ENCODE assay signal across 9 cellular contexts in the genomic region with DNA sequence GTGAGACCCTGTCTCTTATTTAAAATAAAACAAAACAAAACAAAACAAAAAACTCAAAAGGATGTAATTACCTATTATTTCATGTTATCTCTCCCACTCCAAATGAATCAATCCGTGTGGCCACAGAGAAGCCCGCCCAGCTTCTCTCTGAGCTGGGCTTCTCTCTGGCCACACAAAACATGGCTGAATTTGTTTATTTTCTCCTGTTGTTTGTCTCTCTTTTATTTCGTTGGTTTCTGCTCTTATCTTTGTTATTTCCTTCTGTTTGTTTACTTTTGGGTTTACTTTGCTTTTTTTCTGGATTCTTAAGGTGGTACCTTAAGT. TPM values are rescaled to one million over a fixed set of nuclear protein-coding genes. Genes with fewer than 3 reads are reported as not detected.
A peak's percentile ranks its signal among the peaks of the same experiment; 100 is the strongest.
DNase-seq lines count a peak whose midpoint lies in the region; ATAC-seq lines count a peak whose summit lies in the region.
"Had no signal": no experiment of that assay in that cellular context is flagged by ENCODE, and none has a peak within 500 bp of the region (broad histone marks: within the 10 kb centered on the region; RNA-seq: fewer than 3 reads in every experiment).

No MANE protein-coding gene starts in this region.

- H3K4me3 Mint-ChIP-seq in CD4-positive, CD25-positive, alpha-beta regulatory T cell = peak overlapping the region; percentile 93 to 98 (median 96)
- peak overlapping the region; percentile 96 for H3K4me3 Mint-ChIP-seq in activated naive CD8-positive, alpha-beta T cell treated with anti-CD3 and anti-CD28 coated beads, Interleukin-2, amount 50 U/mL, for 24 hours
- H3K4me3 Mint-ChIP-seq in naive thymus-derived CD4-positive, alpha-beta T cell = peak overlapping the region; percentile 84 to 99 (median 97)

- CTCF ChIA-PET in naive thymus-derived CD4-positive, alpha-beta T cell (lab: Charles Lee) = interaction anchor here (0.5 to 7.0 kb wide), 28 partner anchors 11 to 564 kb away, joined by 3 to 82 read pairs (median 4); partner anchors contain the start of gene TMSB10

- H3K9me3 Mint-ChIP-seq in CD4-positive, CD25-positive, alpha-beta regulatory T cell = peaks cover 0 to 1% (median 0%) of the 10 kb centered on the region in 7 donors
- no peaks in the 10 kb centered on the region for H3K9me3 Mint-ChIP-seq in activated naive CD8-positive, alpha-beta T cell treated with anti-CD3 and anti-CD28 coated beads, Interleukin-2, amount 50 U/mL, for 24 hours
- H3K9me3 Mint-ChIP-seq in naive thymus-derived CD4-positive, alpha-beta T cell = peaks cover 0 to 2% (median 0%) of the 10 kb centered on the region in 11 donors

- peaks cover 40% of the 10 kb centered on the region for H3K4me1 ChIP-seq in CD4-positive, CD25-positive, alpha-beta regulatory T cell (ENCODE audit: control insufficient read depth, insufficient read depth, low read length, poor library complexity, severe bottlenecking)
- H3K4me1 ChIP-seq in naive thymus-derived CD4-positive, alpha-beta T cell (ENCODE audit: control insufficient read depth in 2 of 2, insufficient read depth in 2 of 2, low read length in 2 of 2) = peaks cover 5 to 19% of the 10 kb centered on the region in 2 donors

- H3K4me1 Mint-ChIP-seq in CD4-positive, CD25-positive, alpha-beta regulatory T cell = peaks cover 9 to 46% (median 33%) of the 10 kb centered on the region in 4 donors
- H3K4me1 Mint-ChIP-seq in activated naive CD8-positive, alpha-beta T cell treated with anti-CD3 and anti-CD28 coated beads, Interleukin-2, amount 50 U/mL, for 24 hours = peaks cover 59% of the 10 kb centered on the region
- peaks cover 35 to 65% (median 61%) of the 10 kb centered on the region in 7 donors for H3K4me1 Mint-ChIP-seq in naive thymus-derived CD4-positive, alpha-beta T cell

- H3K27me3 ChIP-seq in CD4-positive, CD25-positive, alpha-beta regulatory T cell (ENCODE audit: control insufficient read depth, insufficient read depth, low read length) = no peaks in the 10 kb centered on the region
- no peaks in the 10 kb centered on the region for H3K27me3 ChIP-seq in naive thymus-derived CD4-positive, alpha-beta T cell (ENCODE audit: control insufficient read depth in 2 of 2, insufficient read depth in 2 of 2, low read length in 2 of 2)

- peak overlapping the region; percentile 78 for H3K27ac ChIP-seq in CD4-positive, CD25-positive, alpha-beta regulatory T cell (ENCODE audit: insufficient read depth, low read length, poor library complexity, severe bottlenecking)
- H3K27ac ChIP-seq in naive thymus-derived CD4-positive, alpha-beta T cell (ENCODE audit: low read depth, low read length) = peak overlapping the region; percentile 89

- no peaks in the 10 kb centered on the region for H3K27me3 Mint-ChIP-seq in CD4-positive, CD25-positive, alpha-beta regulatory T cell
- no peaks in the 10 kb centered on the region for H3K27me3 Mint-ChIP-seq in activated naive CD8-positive, alpha-beta T cell treated with anti-CD3 and anti-CD28 coated beads, Interleukin-2, amount 50 U/mL, for 24 hours
- H3K27me3 Mint-ChIP-seq in naive thymus-derived CD4-positive, alpha-beta T cell = peaks cover 0 to 3% (median 0%) of the 10 kb centered on the region in 5 donors

- H3K9me3 ChIP-seq in CD4-positive, CD25-positive, alpha-beta regulatory T cell (ENCODE audit: control insufficient read depth in 2 of 2, low read length in 2 of 2) = no peaks in the 10 kb centered on the region
- no peaks in the 10 kb centered on the region for H3K9me3 ChIP-seq in naive thymus-derived CD4-positive, alpha-beta T cell (ENCODE audit: control insufficient read depth in 2 of 3, low read length in 3 of 3)

- H3K4me3 ChIP-seq in CD4-positive, CD25-positive, alpha-beta regulatory T cell (ENCODE audit: low read depth, low read length) = peak overlapping the region; percentile 99
- peak overlapping the region; percentile 80 for H3K4me3 ChIP-seq in naive thymus-derived CD4-positive, alpha-beta T cell (ENCODE audit: low read length)

- no peak for ATAC-seq in CD4-positive, CD25-positive, alpha-beta regulatory T cell (ENCODE audit: low read depth in 2 of 2)
- ATAC-seq in HG03378 (IDR thresholded peaks at IDR 0.05; ENCODE audit: unreplicated experiment) = peak; percentile 3
- ATAC-seq in activated naive CD8-positive, alpha-beta T cell treated with anti-CD3 and anti-CD28 coated beads, Interleukin-2, amount 50 U/mL, for 24 hours = no peak
- ATAC-seq in naive thymus-derived CD4-positive, alpha-beta T cell = no peak

- DNase-seq in CD4-positive, CD25-positive, alpha-beta regulatory T cell = no peak
- no peak for DNase-seq in activated naive CD8-positive, alpha-beta T cell treated with anti-CD3 and anti-CD28 coated beads, Interleukin-2, amount 50 U/mL, for 24 hours
- DNase-seq in naive thymus-derived CD4-positive, alpha-beta T cell = no peak
- no peak for DNase-seq in effector CD4-positive, alpha-beta T cell
- no peak for DNase-seq in amniotic stem cell (lab: John Stamatoyannopoulos, UW)
- DNase-seq in NOMO-1 treated with dmso at 0.1 percent for 144 hours (lab: John Stamatoyannopoulos, UW; ENCODE audit: unreplicated experiment) = no peak
- DNase-seq in RKO (ENCODE audit: low spot score) = no peak
- DNase-seq: NCI-H1417 treated with DMSO at 0.1 percent for 48 hours had no signal

- H3K36me3 Mint-ChIP-seq in CD4-positive, CD25-positive, alpha-beta regulatory T cell = no peaks in the 10 kb centered on the region
- peaks cover 3% of the 10 kb centered on the region for H3K36me3 Mint-ChIP-seq in activated naive CD8-positive, alpha-beta T cell treated with anti-CD3 and anti-CD28 coated beads, Interleukin-2, amount 50 U/mL, for 24 hours (ENCODE audit: low read depth)
- peaks cover 0 to 7% (median 5%) of the 10 kb centered on the region in 5 donors for H3K36me3 Mint-ChIP-seq in naive thymus-derived CD4-positive, alpha-beta T cell

- peak overlapping the region; percentile 90 to 99 (median 95) for H3K27ac Mint-ChIP-seq in CD4-positive, CD25-positive, alpha-beta regulatory T cell
- H3K27ac Mint-ChIP-seq in activated naive CD8-positive, alpha-beta T cell treated with anti-CD3 and anti-CD28 coated beads, Interleukin-2, amount 50 U/mL, for 24 hours = peak overlapping the region; percentile 95
- peak overlapping the region; percentile 92 to 99 (median 98) for H3K27ac Mint-ChIP-seq in naive thymus-derived CD4-positive, alpha-beta T cell

- no peaks in the 10 kb centered on the region for H3K36me3 ChIP-seq in CD4-positive, CD25-positive, alpha-beta regulatory T cell (ENCODE audit: control insufficient read depth, insufficient read depth, low read length)
- peaks cover 0 to 9% (median 0%) of the 10 kb centered on the region in 3 experiments for H3K36me3 ChIP-seq in naive thymus-derived CD4-positive, alpha-beta T cell (ENCODE audit: control insufficient read depth in 2 of 3, insufficient read depth in 3 of 3, low read length in 3 of 3)

- POLR2A ChIA-PET in naive thymus-derived CD4-positive, alpha-beta T cell (lab: Charles Lee) = interaction anchor here (0.6 to 19.4 kb wide), 26 partner anchors 7 to 399 kb away, joined by 3 to 617 read pairs (median 4); partner anchors contain the start of gene TMSB10

- intact Hi-C loops in naive thymus-derived CD4-positive, alpha-beta T cell (cut with micrococcal nuclease) = loop anchor here (1.0 to 10.0 kb wide), 14 partner anchors 12 to 858 kb away; partner anchors contain the start of genes DNAH6 (in 1 of the 2), SUCLG1 (in 1 of the 2) and TMSB10 (in 1 of the 2)

RNA-seq across cellular contexts. Expression of gene TRABD2A, which starts 1.5 kb away (rescaled TPM):
- 48.8 TPM for total RNA-seq in CD4-positive, CD25-positive, alpha-beta regulatory T cell
- polyA plus RNA-seq in CD4-positive, CD25-positive, alpha-beta regulatory T cell = 10 to 100 TPM; 32.9 to 41.2 (median 38.7) TPM
- total RNA-seq in naive thymus-derived CD4-positive, alpha-beta T cell = 100 to 1,000 TPM in 4 of 5 experiments, 10 to 100 TPM in 1; 75.0 to 288 (median 182) TPM
- polyA plus RNA-seq in naive thymus-derived CD4-positive, alpha-beta T cell = 100 to 1,000 TPM; 119 to 204 TPM

RNA-seq across cellular contexts. Expression of gene TMSB10, which starts 23.1 kb away (rescaled TPM):
- 2,468 TPM for total RNA-seq in CD4-positive, CD25-positive, alpha-beta regulatory T cell
- polyA plus RNA-seq in CD4-positive, CD25-positive, alpha-beta regulatory T cell = over 10,000 TPM in 1 of 4 donors, 1,000 to 10,000 TPM in 3; 7,086 to 10,693 (median 8,015) TPM
- 1,000 to 10,000 TPM; 1,492 to 5,756 (median 1,578) TPM for total RNA-seq in naive thymus-derived CD4-positive, alpha-beta T cell
- polyA plus RNA-seq in naive thymus-derived CD4-positive, alpha-beta T cell = 1,000 to 10,000 TPM; 6,721 to 8,256 TPM
